In the genomic region with DNA sequence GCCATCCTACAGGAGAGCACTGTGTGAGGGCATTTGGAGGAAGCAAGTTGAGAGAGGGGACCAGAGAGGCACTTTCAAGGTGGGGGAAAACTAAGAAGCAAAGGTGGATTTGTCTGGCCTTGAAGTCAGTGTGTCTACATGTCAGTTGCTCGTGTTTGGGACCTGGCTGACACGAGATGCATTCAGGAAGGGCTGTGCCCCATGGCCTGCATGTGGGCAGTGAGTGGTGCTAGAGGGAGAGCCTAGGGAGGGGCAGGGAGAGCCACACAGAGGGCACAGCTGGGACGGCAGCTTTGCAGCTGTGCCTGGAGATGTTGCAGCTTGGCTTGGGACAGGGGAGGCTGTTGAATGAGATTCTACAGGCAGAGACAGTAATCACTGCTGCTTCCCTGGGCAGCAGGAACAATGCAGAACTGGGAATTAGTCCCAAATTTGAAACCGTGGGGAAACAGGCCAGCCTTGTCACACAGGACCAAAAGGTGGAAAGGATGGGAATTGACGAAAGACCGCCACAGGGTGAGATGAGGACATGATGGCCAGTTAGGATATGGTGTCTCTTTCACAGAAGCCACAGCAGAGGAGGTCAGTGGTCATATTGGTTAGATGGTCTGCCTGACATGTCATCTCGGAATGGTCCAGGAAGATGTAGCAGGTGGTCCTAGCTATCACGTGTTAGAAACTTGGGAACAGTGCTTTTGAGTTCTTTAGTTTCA, we compare ENCODE assay signal across 20 cellular contexts. TPM values are rescaled to one million over a fixed set of nuclear protein-coding genes. Genes with fewer than 3 reads are reported as not detected.
DNase-seq lines count a peak whose midpoint lies in the region; ATAC-seq and TF ChIP-seq lines count a peak whose summit lies in the region.
"Had no signal": no experiment of that assay in that cellular context is flagged by ENCODE, and none has a peak within 500 bp of the region (broad histone marks: within the 10 kb centered on the region; RNA-seq: fewer than 3 reads in every experiment).

No MANE protein-coding gene starts in this region.

- CTCF ChIA-PET in activated naive CD4-positive, alpha-beta T cell treated with anti-CD3 and anti-CD28 coated beads for 36 hours (lab: Charles Lee), result interaction anchor here (1.3 kb wide), 1 partner anchor 11 kb away, joined by 3 read pairs; no protein-coding TSS in a partner anchor
- CTCF ChIA-PET in activated CD4-positive, alpha-beta memory T cell treated with anti-CD3 and anti-CD28 coated beads for 36 hours (lab: Charles Lee), result interaction anchor here (1.0 to 1.2 kb wide), 2 partner anchors 14 to 71 kb away, joined by 3 read pairs; no protein-coding TSS in a partner anchor

- H3K27me3 ChIP-seq in esophagus muscularis mucosa, result no peaks in the 10 kb centered on the region
- H3K27me3 ChIP-seq: hepatocyte, neutrophil had no signal

- no peak overlapping the region for H3K4me3 Mint-ChIP-seq in activated naive CD4-positive, alpha-beta T cell treated with anti-CD3 and anti-CD28 coated beads for 36 hours
- H3K4me3 Mint-ChIP-seq in activated CD4-positive, alpha-beta memory T cell treated with anti-CD3 and anti-CD28 coated beads for 36 hours, result no peak overlapping the region
- H3K4me3 Mint-ChIP-seq in stimulated activated effector memory CD8-positive, alpha-beta T cell treated with anti-CD3 and anti-CD28 coated beads, Interleukin-12 subunit alpha, Interleukin-12 subunit beta, amount 100 ng/mL, for 72 hours, result no peak overlapping the region
- H3K4me3 Mint-ChIP-seq: activated CD8-positive, alpha-beta memory T cell treated with anti-CD3 and anti-CD28 coated beads, Interleukin-2, amount 10 ng/mL, durations not matched to agents 7 days and 5 days; T-helper 1 cell treated with Interleukin-12 subunit alpha and Interleukin-12 subunit beta and Interleukin-4 antibody, amounts not matched to agents 30 μg/mL and 1 μg/mL, for 36 hours; WTC11 had no signal

- H3K4me1 Mint-ChIP-seq in activated naive CD4-positive, alpha-beta T cell treated with anti-CD3 and anti-CD28 coated beads for 36 hours (ENCODE audit: low read depth), result peaks cover 3% of the 10 kb centered on the region
- no peaks in the 10 kb centered on the region for H3K4me1 Mint-ChIP-seq in activated CD4-positive, alpha-beta memory T cell treated with anti-CD3 and anti-CD28 coated beads for 36 hours (ENCODE audit: low read depth)
- H3K4me1 Mint-ChIP-seq in stimulated activated effector memory CD8-positive, alpha-beta T cell treated with anti-CD3 and anti-CD28 coated beads, Interleukin-12 subunit alpha, Interleukin-12 subunit beta, amount 100 ng/mL, for 72 hours, result peaks cover 25% of the 10 kb centered on the region

- no peak for TF ChIP-seq EP300 in esophagus muscularis mucosa (IDR thresholded peaks at IDR 0.05)

- TF ChIP-seq CTCF in esophagus muscularis mucosa (IDR thresholded peaks at IDR 0.05), result no peak

- peaks cover 0 to 8% (median 0%) of the 10 kb centered on the region in 4 donors for H3K4me1 ChIP-seq in esophagus muscularis mucosa

- H3K9me3 ChIP-seq in esophagus muscularis mucosa, result no peaks in the 10 kb centered on the region
- H3K9me3 ChIP-seq: neutrophil had no signal

- peak overlapping the region; percentile 21 for H3K27ac Mint-ChIP-seq in activated naive CD4-positive, alpha-beta T cell treated with anti-CD3 and anti-CD28 coated beads for 36 hours
- H3K27ac Mint-ChIP-seq in activated CD4-positive, alpha-beta memory T cell treated with anti-CD3 and anti-CD28 coated beads for 36 hours, result peak overlapping the region; percentile 4
- H3K27ac Mint-ChIP-seq in stimulated activated effector memory CD8-positive, alpha-beta T cell treated with anti-CD3 and anti-CD28 coated beads, Interleukin-12 subunit alpha, Interleukin-12 subunit beta, amount 100 ng/mL, for 72 hours, result peak overlapping the region; percentile 77
- H3K27ac Mint-ChIP-seq: activated CD8-positive, alpha-beta memory T cell treated with anti-CD3 and anti-CD28 coated beads, Interleukin-2, amount 10 ng/mL, durations not matched to agents 7 days and 5 days; T-helper 1 cell treated with Interleukin-12 subunit alpha and Interleukin-12 subunit beta and Interleukin-4 antibody, amounts not matched to agents 30 μg/mL and 1 μg/mL, for 36 hours; WTC11 had no signal

- H3K36me3 ChIP-seq in esophagus muscularis mucosa, result peaks cover 94 to 100% (median 96%) of the 10 kb centered on the region in 4 donors

- no peak for ATAC-seq in stimulated activated effector memory CD8-positive, alpha-beta T cell treated with anti-CD3 and anti-CD28 coated beads, Interleukin-12 subunit alpha, Interleukin-12 subunit beta, amount 100 ng/mL, for 72 hours
- no peak for ATAC-seq in HG03108 (IDR thresholded peaks at IDR 0.05; ENCODE audit: unreplicated experiment)
- ATAC-seq: activated CD8-positive, alpha-beta memory T cell treated with anti-CD3 and anti-CD28 coated beads, Interleukin-2, amount 10 ng/mL, durations not matched to agents 7 days and 5 days; WTC11 had no signal

- H3K27me3 Mint-ChIP-seq in activated naive CD4-positive, alpha-beta T cell treated with anti-CD3 and anti-CD28 coated beads for 36 hours (ENCODE audit: low read depth), result no peaks in the 10 kb centered on the region
- H3K27me3 Mint-ChIP-seq in activated CD4-positive, alpha-beta memory T cell treated with anti-CD3 and anti-CD28 coated beads for 36 hours, result no peaks in the 10 kb centered on the region
- H3K27me3 Mint-ChIP-seq: activated CD8-positive, alpha-beta memory T cell treated with anti-CD3 and anti-CD28 coated beads, Interleukin-2, amount 10 ng/mL, durations not matched to agents 7 days and 5 days had no signal

- WGBS in esophagus muscularis mucosa, result 65% methylated on average over 8 of the region's 8 CpGs

- POLR2A ChIA-PET in activated CD4-positive, alpha-beta memory T cell treated with anti-CD3 and anti-CD28 coated beads for 36 hours (lab: Charles Lee), result no interaction called here

- intact Hi-C loops in activated naive CD4-positive, alpha-beta T cell treated with anti-CD3 and anti-CD28 coated beads for 36 hours (cut with micrococcal nuclease), result no loop called here
- intact Hi-C loops in activated CD4-positive, alpha-beta memory T cell treated with anti-CD3 and anti-CD28 coated beads for 36 hours (cut with micrococcal nuclease), result no loop called here
- intact Hi-C loops in esophagus muscularis mucosa (cut with DNase I), result no loop called here

- no peak overlapping the region for H3K4me3 ChIP-seq in esophagus muscularis mucosa
- H3K4me3 ChIP-seq: hepatocyte had no signal

- no peaks in the 10 kb centered on the region for H3K9me3 Mint-ChIP-seq in activated naive CD4-positive, alpha-beta T cell treated with anti-CD3 and anti-CD28 coated beads for 36 hours
- no peaks in the 10 kb centered on the region for H3K9me3 Mint-ChIP-seq in activated CD4-positive, alpha-beta memory T cell treated with anti-CD3 and anti-CD28 coated beads for 36 hours
- no peaks in the 10 kb centered on the region for H3K9me3 Mint-ChIP-seq in stimulated activated effector memory CD8-positive, alpha-beta T cell treated with anti-CD3 and anti-CD28 coated beads, Interleukin-12 subunit alpha, Interleukin-12 subunit beta, amount 100 ng/mL, for 72 hours
- H3K9me3 Mint-ChIP-seq: T-helper 1 cell treated with Interleukin-12 subunit alpha and Interleukin-12 subunit beta and Interleukin-4 antibody, amounts not matched to agents 30 μg/mL and 1 μg/mL, for 36 hours; WTC11 had no signal

- TF ChIP-seq POLR2A in esophagus muscularis mucosa (IDR thresholded peaks at IDR 0.05; ENCODE audit: low read depth), result no peak

- H3K27ac ChIP-seq in esophagus muscularis mucosa (replicated peaks in 1 of 4), result no peak overlapping the region
- H3K27ac ChIP-seq: hepatocyte, neutrophil had no signal

- DNase-seq in activated naive CD4-positive, alpha-beta T cell treated with anti-CD3 and anti-CD28 coated beads for 36 hours, result no peak
- DNase-seq in activated naive CD4-positive, alpha-beta T cell treated with Interleukin-2 at 50 U/mL for 16 hours, result no peak
- no peak for DNase-seq in activated CD4-positive, alpha-beta memory T cell treated with anti-CD3 and anti-CD28 coated beads for 36 hours
- DNase-seq in esophagus muscularis mucosa (ENCODE audit: extremely low spot score), result peak; percentile 64
- DNase-seq in stimulated activated effector memory CD8-positive, alpha-beta T cell treated with anti-CD3 and anti-CD28 coated beads, Interleukin-12 subunit alpha, Interleukin-12 subunit beta, amount 100 ng/mL, for 72 hours (ENCODE audit: low spot score in 2 of 2), result no peak
- DNase-seq in NCI-H524 treated with DMSO at 0.1 percent for 48 hours (lab: John Stamatoyannopoulos, UW), result no peak
- DNase-seq in GM19240 (ENCODE audit: insufficient read length, low spot score), result no peak
- DNase-seq: activated CD8-positive, alpha-beta memory T cell treated with anti-CD3 and anti-CD28 coated beads, Interleukin-2, amount 10 ng/mL, durations not matched to agents 7 days and 5 days; effector CD4-positive, alpha-beta T cell; kidney glomerular epithelial cell; midbrain; NCI-H2029 treated with DMSO at 0.1 percent for 48 hours; NCI-H510A; right cardiac atrium; Right ventricle myocardium superior had no signal

- H3K36me3 Mint-ChIP-seq in activated naive CD4-positive, alpha-beta T cell treated with anti-CD3 and anti-CD28 coated beads for 36 hours (ENCODE audit: low read depth), result peaks cover 52% of the 10 kb centered on the region
- peaks cover 73% of the 10 kb centered on the region for H3K36me3 Mint-ChIP-seq in activated CD4-positive, alpha-beta memory T cell treated with anti-CD3 and anti-CD28 coated beads for 36 hours
- H3K36me3 Mint-ChIP-seq in stimulated activated effector memory CD8-positive, alpha-beta T cell treated with anti-CD3 and anti-CD28 coated beads, Interleukin-12 subunit alpha, Interleukin-12 subunit beta, amount 100 ng/mL, for 72 hours, result peaks cover 100% of the 10 kb centered on the region

RNA-seq across cellular contexts. Expression of gene SEC61A1, which starts 10.0 kb away (rescaled TPM):
- 100 to 1,000 TPM; 115 to 119 TPM for total RNA-seq in activated naive CD4-positive, alpha-beta T cell treated with anti-CD3 and anti-CD28 coated beads for 36 hours
- total RNA-seq in activated CD4-positive, alpha-beta memory T cell treated with anti-CD3 and anti-CD28 coated beads for 36 hours, result 100 to 1,000 TPM; 147 to 149 TPM
- 100 to 1,000 TPM in 1 of 4 donors, 10 to 100 TPM in 3; 67.7 to 110 (median 89.6) TPM for total RNA-seq in esophagus muscularis mucosa

Comparison
In these comparisons a context has a peak if more than half of its experiments do, and no peak if none do; other contexts are left out.
1. H3K27ac Mint-ChIP-seq: peak in every context shown above with its lines; median percentile 77 in stimulated activated effector memory CD8-positive, alpha-beta T cell treated with anti-CD3 and anti-CD28 coated beads, Interleukin-12 subunit alpha, Interleukin-12 subunit beta, amount 100 ng/mL, for 72 hours; 21 in activated naive CD4-positive, alpha-beta T cell treated with anti-CD3 and anti-CD28 coated beads for 36 hours; 4 in activated CD4-positive, alpha-beta memory T cell treated with anti-CD3 and anti-CD28 coated beads for 36 hours.